ENCODE assay signal across 15 cellular contexts in the genomic region with DNA sequence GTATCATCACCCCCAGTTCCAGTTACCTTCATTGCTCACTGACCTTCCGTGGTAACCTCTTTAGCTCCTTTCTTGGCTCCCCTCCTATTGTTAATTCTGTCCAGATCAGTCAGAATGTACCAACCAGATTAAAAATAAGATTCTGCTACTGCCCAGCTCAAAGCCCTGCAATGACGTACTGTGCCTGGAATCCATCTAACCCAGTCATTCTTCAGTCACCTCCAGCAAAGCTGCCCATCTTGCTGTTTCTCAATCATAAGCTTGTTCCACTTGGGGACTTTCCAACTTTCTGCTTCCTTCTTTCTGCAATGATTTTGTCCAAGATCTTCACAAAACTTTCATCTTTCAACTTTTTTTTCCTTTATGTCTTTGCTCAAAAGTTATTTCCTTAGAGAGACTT.
A peak's percentile ranks its signal among the peaks of the same experiment; 100 is the strongest.
DNase-seq lines count a peak whose midpoint lies in the region; ATAC-seq and TF ChIP-seq lines count a peak whose summit lies in the region.
"Had no signal": no experiment of that assay in that cellular context is flagged by ENCODE, and none has a peak within 500 bp of the region (broad histone marks: within the 10 kb centered on the region; RNA-seq: fewer than 3 reads in every experiment).

No MANE protein-coding gene starts in this region.

- ATAC-seq in gastrocnemius medialis (no peak), Right ventricle myocardium inferior (no peak)

- H3K9me3 ChIP-seq in gastrocnemius medialis, result no peaks in the 10 kb centered on the region

- intact Hi-C loops in gastrocnemius medialis (cut with DNase I; ENCODE audit: low total_unique reads) (no loop called here), Right ventricle myocardium inferior (cut with DNase I) (no loop called here)

- DNase-seq in EH (ENCODE audit: low read depth) (peak; percentile 11), NCI-H226 (peak; percentile 88), brain microvascular endothelial cell (peak; percentile 75), iris pigment epithelial cell (ENCODE audit: low read depth) (peak; percentile 82), SIG-M5 (lab: John Stamatoyannopoulos, UW) (no peak), gastrocnemius medialis (no peak), Right ventricle myocardium inferior (ENCODE audit: missing footprints) (no peak), activated T-cell treated with anti-CD3 and anti-CD28 coated beads for 4 hours (no peak)
- DNase-seq: activated CD8-positive, alpha-beta memory T cell treated with anti-CD3 and anti-CD28 coated beads, Interleukin-2, amount 50 U/mL, for 48 hours; activated naive CD4-positive, alpha-beta T cell treated with Interleukin-2 at 50 U/mL for 16 hours; head of caudate nucleus; islet precursor cell; mesendoderm; NCI-H748 treated with DMSO at 0.1 percent for 48 hours; nephron progenitor cell had no signal

- no peaks in the 10 kb centered on the region for H3K27me3 ChIP-seq in brain microvascular endothelial cell (replicated peaks)
- no peaks in the 10 kb centered on the region for H3K27me3 ChIP-seq in gastrocnemius medialis

- TF ChIP-seq POLR2A in gastrocnemius medialis (IDR thresholded peaks at IDR 0.05), result no peak

- in situ Hi-C loops in brain microvascular endothelial cell (cut with HindIII; ENCODE audit: low pct_ligation_motif_present, low sequenced_read_pairs) (no loop called here), gastrocnemius medialis (cut with MboI; ENCODE audit: low sequenced_read_pairs in 4 of 4) (no loop called here)

- H3K27ac ChIP-seq in brain microvascular endothelial cell (no peak overlapping the region), gastrocnemius medialis (no peak overlapping the region)

- H3K36me3 ChIP-seq in brain microvascular endothelial cell (replicated peaks), result no peaks in the 10 kb centered on the region
- H3K36me3 ChIP-seq in gastrocnemius medialis, result no peaks in the 10 kb centered on the region

- H3K4me1 ChIP-seq in gastrocnemius medialis, result no peaks in the 10 kb centered on the region

- H3K4me3 ChIP-seq in brain microvascular endothelial cell (ENCODE audit: low read depth, low read length) (no peak overlapping the region), gastrocnemius medialis (no peak overlapping the region)

- TF ChIP-seq CTCF in brain microvascular endothelial cell (IDR thresholded peaks at IDR 0.05; ENCODE audit: low read depth, low read length, missing control alignments) (no peak), gastrocnemius medialis (IDR thresholded peaks at IDR 0.05 in 4 of 5, conservative IDR thresholded peaks at IDR 0.05 in 1 of 5) (no peak)

Comparison
In these comparisons a context has a peak if more than half of its experiments do, and no peak if none do; other contexts are left out.
1. DNase-seq: peak in EH (single experiment), NCI-H226 (single experiment), brain microvascular endothelial cell (single experiment) and iris pigment epithelial cell (single experiment); none in SIG-M5 (single experiment), gastrocnemius medialis (0 of 2), Right ventricle myocardium inferior (single experiment) and activated T-cell treated with anti-CD3 and anti-CD28 coated beads for 4 hours (single experiment).